ENCODE assay signal across 8 cellular contexts in the genomic region with DNA sequence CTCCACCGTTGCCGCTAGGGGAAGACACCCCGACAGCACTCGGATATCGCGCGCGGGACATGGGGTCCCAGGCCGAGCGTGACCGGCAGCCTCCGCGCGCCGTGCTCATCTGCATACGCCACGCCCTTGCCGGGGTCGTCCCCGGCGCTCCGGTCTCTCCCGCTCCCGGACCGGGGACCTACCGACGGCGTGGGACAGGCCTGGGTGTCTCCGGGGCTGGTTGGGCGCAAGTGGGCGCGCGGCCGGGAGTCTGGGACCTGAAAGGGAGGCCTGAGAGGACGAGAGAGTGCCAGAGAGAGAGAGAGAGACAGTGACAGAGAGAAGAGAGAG. TPM values are rescaled to one million over a fixed set of nuclear protein-coding genes. Genes with fewer than 3 reads are reported as not detected.
DNase-seq lines count a peak whose midpoint lies in the region; ATAC-seq and TF ChIP-seq lines count a peak whose summit lies in the region.
"Not testable (repeated sequence)": the region's sequence is repeated elsewhere in the genome, so short reads cannot be mapped to it uniquely, and the experiment has no call there.

No MANE protein-coding gene starts in this region.

- intact Hi-C loops in left colon (cut with DNase I, micrococcal nuclease), result not testable (repeated sequence)

- not testable (repeated sequence) for H3K79me2 ChIP-seq in GM23338 (replicated peaks; ENCODE audit: insufficient read depth)

- ATAC-seq in GM18519 (IDR thresholded peaks at IDR 0.05; ENCODE audit: low FRiP score, unreplicated experiment), result peak; percentile 31
- peak; percentile 51 for ATAC-seq in GM19452 (IDR thresholded peaks at IDR 0.05; ENCODE audit: unreplicated experiment)
- peak; percentile 68 for ATAC-seq in GM23338
- peak; percentile 45 for ATAC-seq in HG03039 (IDR thresholded peaks at IDR 0.05; ENCODE audit: unreplicated experiment)
- ATAC-seq in HG03460 (IDR thresholded peaks at IDR 0.05; ENCODE audit: unreplicated experiment), result peak; percentile 47
- ATAC-seq in activated CD8-positive, alpha-beta memory T cell treated with anti-CD3 and anti-CD28 coated beads, Interleukin-2, amount 10 ng/mL, durations not matched to agents 7 days and 5 days, result peak; percentile 59
- peak; percentile 80 for ATAC-seq in left colon
- ATAC-seq in stimulated activated naive CD8-positive, alpha-beta T cell treated with anti-CD3 and anti-CD28 coated beads, Interleukin-15, Interleukin-2, amounts not matched to agents 100 U/mL and 50 U/mL, for 24 hours, result peak; percentile 62

- not testable (repeated sequence) for DNase-seq in GM23338 (ENCODE audit: low spot score); activated CD8-positive, alpha-beta memory T cell treated with anti-CD3 and anti-CD28 coated beads, Interleukin-2, amount 10 ng/mL, durations not matched to agents 7 days and 5 days; left colon; stimulated activated naive CD8-positive, alpha-beta T cell treated with anti-CD3 and anti-CD28 coated beads, Interleukin-15, Interleukin-2, amounts not matched to agents 100 U/mL and 50 U/mL, for 24 hours

- H3K4me1 ChIP-seq in GM23338 (ENCODE audit: insufficient read depth), result not testable (repeated sequence)

- H3K4me1 Mint-ChIP-seq in GM23338, result not testable (repeated sequence)
- H3K4me1 Mint-ChIP-seq in activated CD8-positive, alpha-beta memory T cell treated with anti-CD3 and anti-CD28 coated beads, Interleukin-2, amount 10 ng/mL, durations not matched to agents 7 days and 5 days, result peaks cover 14% of the 10 kb centered on the region

- not testable (repeated sequence) for H3K27ac ChIP-seq in GM23338 (ENCODE audit: low read depth)

- not testable (repeated sequence) for H3K9me3 Mint-ChIP-seq in GM23338; activated CD8-positive, alpha-beta memory T cell treated with anti-CD3 and anti-CD28 coated beads, Interleukin-2, amount 10 ng/mL, durations not matched to agents 7 days and 5 days (ENCODE audit: low read depth)

- not testable (repeated sequence) for H3K4me3 ChIP-seq in GM23338

- not testable (repeated sequence) for H4K20me1 ChIP-seq in GM23338 (replicated peaks; ENCODE audit: insufficient read depth)

- not testable (repeated sequence) for H3K27me3 Mint-ChIP-seq in GM23338 (ENCODE audit: insufficient read depth, low read depth, poor library complexity); activated CD8-positive, alpha-beta memory T cell treated with anti-CD3 and anti-CD28 coated beads, Interleukin-2, amount 10 ng/mL, durations not matched to agents 7 days and 5 days

- H2AFZ ChIP-seq in GM23338, result not testable (repeated sequence)

- not testable (repeated sequence) for H3K36me3 Mint-ChIP-seq in GM23338 (ENCODE audit: low read depth); activated CD8-positive, alpha-beta memory T cell treated with anti-CD3 and anti-CD28 coated beads, Interleukin-2, amount 10 ng/mL, durations not matched to agents 7 days and 5 days

- not testable (repeated sequence) for H3F3A ChIP-seq in GM23338 (replicated peaks; ENCODE audit: low read depth)

- TF ChIP-seq CTCF in GM23338 (conservative IDR thresholded peaks at IDR 0.05; ENCODE audit: low read depth in 2 of 2), result not testable (repeated sequence)

- H3K36me3 ChIP-seq in GM23338 (ENCODE audit: insufficient read depth), result not testable (repeated sequence)

- H3K9me2 ChIP-seq in GM23338 (ENCODE audit: insufficient read depth), result not testable (repeated sequence)

- H3K27ac Mint-ChIP-seq in GM23338; activated CD8-positive, alpha-beta memory T cell treated with anti-CD3 and anti-CD28 coated beads, Interleukin-2, amount 10 ng/mL, durations not matched to agents 7 days and 5 days: not testable (repeated sequence)

- CTCF ChIA-PET in activated CD8-positive, alpha-beta memory T cell treated with anti-CD3 and anti-CD28 coated beads, Interleukin-2, amount 10 ng/mL, durations not matched to agents 7 days and 5 days (lab: Charles Lee), result not testable (repeated sequence)

- not testable (repeated sequence) for H3K4me3 Mint-ChIP-seq in GM23338; activated CD8-positive, alpha-beta memory T cell treated with anti-CD3 and anti-CD28 coated beads, Interleukin-2, amount 10 ng/mL, durations not matched to agents 7 days and 5 days

- H3K27me3 ChIP-seq in GM23338 (ENCODE audit: insufficient read depth), result not testable (repeated sequence)

- H3K4me2 ChIP-seq in GM23338, result not testable (repeated sequence)

RNA-seq across cellular contexts. Expression of gene EAPP, which starts 17.0 kb away (rescaled TPM):
- total RNA-seq in GM23338 (2014; rRNA removed; shearing (Covaris generic)), result 25.0 and 31.6 TPM in 2 replicates
- polyA plus RNA-seq in GM23338 (2016; fragmentation: Nextera tagmentation; extraction: Ambion mirVana), result 53.6 and 64.0 TPM in 2 replicates
- total RNA-seq in activated CD8-positive, alpha-beta memory T cell treated with anti-CD3 and anti-CD28 coated beads, Interleukin-2, amount 10 ng/mL, durations not matched to agents 7 days and 5 days, result 10 to 100 TPM; 25.2 to 29.8 TPM
- 10 to 100 TPM; 51.5 to 59.7 TPM for total RNA-seq in left colon
